ENCODE assay signal across 15 cellular contexts in genomic region chr1:155295942-155296267, GRCh38. TPM values are rescaled to one million over a fixed set of nuclear protein-coding genes. Genes with fewer than 3 reads are reported as not detected.
"Had no signal": no experiment of that assay in that cellular context is flagged by ENCODE, and none has a peak within 500 bp of the region (broad histone marks: within the 10 kb centered on the region; RNA-seq: fewer than 3 reads in every experiment).

No MANE protein-coding gene starts in this region.

- H3K4me3 ChIP-seq: cardiac muscle cell, mucosa of descending colon had no signal

- ATAC-seq: naive thymus-derived CD4-positive, alpha-beta T cell had no signal

- H3K36me3 ChIP-seq: cardiac muscle cell, transverse colon, vagina had no signal

- H3K36me3 Mint-ChIP-seq: naive thymus-derived CD4-positive, alpha-beta T cell had no signal

- H3K27ac Mint-ChIP-seq: activated T-helper 1 cell treated with anti-CD3 and anti-CD28 coated beads, Interleukin-12 subunit alpha, Interleukin-12 subunit beta, Interleukin-2, Interleukin-4 antibody, amounts not matched to agents 30 ng/mL and 10 ng/mL and 1 ng/mL, durations not matched to agents 14 hours and 24 hours and 36 hours; memory B cell; naive thymus-derived CD4-positive, alpha-beta T cell; stimulated activated naive B cell treated with anti-CD40 and anti-IgM and Interleukin-4, amounts not matched to agents 10 μg/mL and 1 μg/mL and 100 μg/mL, for 72 hours had no signal

- H3K27ac ChIP-seq: cardiac muscle cell, transverse colon, vagina had no signal

- H3K9me3 ChIP-seq: mucosa of descending colon, transverse colon, vagina had no signal

- H3K9me3 Mint-ChIP-seq: activated T-helper 1 cell treated with anti-CD3 and anti-CD28 coated beads, Interleukin-12 subunit alpha, Interleukin-12 subunit beta, Interleukin-2, Interleukin-4 antibody, amounts not matched to agents 30 ng/mL and 10 ng/mL and 1 ng/mL, durations not matched to agents 14 hours and 24 hours and 36 hours; memory B cell; naive thymus-derived CD4-positive, alpha-beta T cell; stimulated activated naive B cell treated with anti-CD40 and anti-IgM and Interleukin-4, amounts not matched to agents 10 μg/mL and 1 μg/mL and 100 μg/mL, for 72 hours had no signal

- H3K4me3 Mint-ChIP-seq: activated T-helper 1 cell treated with anti-CD3 and anti-CD28 coated beads, Interleukin-12 subunit alpha, Interleukin-12 subunit beta, Interleukin-2, Interleukin-4 antibody, amounts not matched to agents 30 ng/mL and 10 ng/mL and 1 ng/mL, durations not matched to agents 14 hours and 24 hours and 36 hours; memory B cell had no signal

- H3K27me3 ChIP-seq: vagina had no signal

- DNase-seq: activated CD4-positive, alpha-beta T cell treated with anti-CD3 and anti-CD28 coated beads, Interleukin-2, amount 50 U/mL, for 1 hour; left ventricle myocardium superior; mucosa of descending colon; naive thymus-derived CD4-positive, alpha-beta T cell; retina; stimulated activated naive B cell treated with anti-CD40 and anti-IgM and Interleukin-4, amounts not matched to agents 10 μg/mL and 1 μg/mL and 100 μg/mL, for 72 hours; transverse colon had no signal

RNA-seq across cellular contexts. Expression of gene PKLR, which starts 5.3 kb away (rescaled TPM):
- total RNA-seq: activated CD8-positive, alpha-beta memory T cell treated with anti-CD3 and anti-CD28 coated beads for 36 hours; dermis microvascular lymphatic vessel endothelial cell; kidney epithelial cell; left ventricle myocardium superior; naive thymus-derived CD4-positive, alpha-beta T cell; subcutaneous adipose tissue; vagina had no signal
- polyA plus RNA-seq: cardiac muscle cell had no signal
